22 cellular contexts compared by ENCODE assay signal in the genomic region with DNA sequence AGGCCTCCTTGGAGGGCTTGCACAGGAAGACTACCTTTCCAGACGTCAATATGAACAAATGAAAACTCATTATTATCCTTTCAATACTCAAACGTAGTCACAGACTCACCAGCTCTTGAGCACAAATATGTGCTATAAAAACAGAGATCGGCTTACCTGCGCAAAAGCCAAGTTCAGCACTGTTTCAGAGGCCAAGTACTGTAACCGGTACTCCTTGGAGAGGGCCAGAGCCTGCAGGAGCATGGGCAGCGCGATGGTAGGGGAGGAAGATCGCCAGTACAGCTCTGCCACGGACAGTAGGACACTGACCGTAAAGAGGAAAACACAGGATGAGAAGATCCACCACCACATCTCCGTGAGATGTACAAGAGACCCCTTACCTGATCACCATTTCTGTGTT. TPM values are rescaled to one million over a fixed set of nuclear protein-coding genes. Genes with fewer than 3 reads are reported as not detected.
DNase-seq lines count a peak whose midpoint lies in the region; ATAC-seq and TF ChIP-seq lines count a peak whose summit lies in the region.
"Had no signal": no experiment of that assay in that cellular context is flagged by ENCODE, and none has a peak within 500 bp of the region (broad histone marks: within the 10 kb centered on the region; RNA-seq: fewer than 3 reads in every experiment).

No MANE protein-coding gene starts in this region.

- BruUV-seq in Calu3 (replicated peaks; lab: Mats Ljungman, UMichigan) = no TSS peak

- peak in 1 of 2 donors; percentile 19 for TF ChIP-seq POLR2A in thyroid gland (IDR thresholded peaks at IDR 0.05)

- peak overlapping the region; percentile 14 for H3K27ac Mint-ChIP-seq in activated CD8-positive, alpha-beta memory T cell treated with anti-CD3 and anti-CD28 coated beads, Interleukin-2, amount 10 ng/mL, durations not matched to agents 7 days and 5 days
- H3K27ac Mint-ChIP-seq in nephron progenitor cell (peak overlapping the region; percentile 87), Calu3 (ENCODE audit: unreplicated experiment) (no peak overlapping the region)
- peak overlapping the region in 1 of 2 donors; percentile 15 for H3K27ac Mint-ChIP-seq in effector memory CD8-positive, alpha-beta T cell

- H3K4me1 ChIP-seq in thyroid gland = peaks cover 5 to 11% of the 10 kb centered on the region in 2 donors

- no peaks in the 10 kb centered on the region for H3K27me3 Mint-ChIP-seq in activated CD8-positive, alpha-beta memory T cell treated with anti-CD3 and anti-CD28 coated beads, Interleukin-2, amount 10 ng/mL, durations not matched to agents 7 days and 5 days
- no peaks in the 10 kb centered on the region for H3K27me3 Mint-ChIP-seq in nephron progenitor cell (ENCODE audit: low read depth, poor library complexity)
- no peaks in the 10 kb centered on the region for H3K27me3 Mint-ChIP-seq in effector memory CD8-positive, alpha-beta T cell
- no peaks in the 10 kb centered on the region for H3K27me3 Mint-ChIP-seq in Calu3 (ENCODE audit: unreplicated experiment)
- H3K27me3 Mint-ChIP-seq: CD8-positive, alpha-beta memory T cell had no signal

- intact Hi-C loops in thyroid gland (cut with DNase I) = no loop called here
- intact Hi-C loops in Calu3 (cut with micrococcal nuclease; ENCODE audit: unreplicated experiment) = no loop called here

- no peaks in the 10 kb centered on the region for H3K27me3 ChIP-seq in thyroid gland

- peak overlapping the region; percentile 36 to 67 (median 63) for H3K27ac ChIP-seq in thyroid gland
- H3K27ac ChIP-seq: KMS-11, PC-9 had no signal

- TF ChIP-seq CTCF in nephron progenitor cell (IDR thresholded peaks at IDR 0.05) (no peak), thyroid gland (IDR thresholded peaks at IDR 0.05) (no peak), Calu3 (IDR thresholded peaks at IDR 0.05; ENCODE audit: unreplicated experiment) (no peak)

- peaks cover 48% of the 10 kb centered on the region for H3K36me3 Mint-ChIP-seq in activated CD8-positive, alpha-beta memory T cell treated with anti-CD3 and anti-CD28 coated beads, Interleukin-2, amount 10 ng/mL, durations not matched to agents 7 days and 5 days
- H3K36me3 Mint-ChIP-seq in nephron progenitor cell (ENCODE audit: low read depth) = peaks cover 62% of the 10 kb centered on the region
- H3K36me3 Mint-ChIP-seq in effector memory CD8-positive, alpha-beta T cell (ENCODE audit: insufficient read depth) = peaks cover 69% of the 10 kb centered on the region
- peaks cover 41% of the 10 kb centered on the region for H3K36me3 Mint-ChIP-seq in Calu3 (ENCODE audit: insufficient read depth, unreplicated experiment)

- ATAC-seq in activated CD8-positive, alpha-beta memory T cell treated with anti-CD3 and anti-CD28 coated beads, Interleukin-2, amount 10 ng/mL, durations not matched to agents 7 days and 5 days = no peak
- ATAC-seq in effector memory CD8-positive, alpha-beta T cell (replicated peaks) = no peak
- ATAC-seq: HCT116 had no signal

- no peak overlapping the region for H3K4me3 ChIP-seq in thyroid gland (replicated peaks in 1 of 3)
- H3K4me3 ChIP-seq: PC-9 had no signal

- CTCF ChIA-PET in activated CD8-positive, alpha-beta memory T cell treated with anti-CD3 and anti-CD28 coated beads, Interleukin-2, amount 10 ng/mL, durations not matched to agents 7 days and 5 days (lab: Charles Lee) = interaction anchor here (0.8 to 1.5 kb wide), 3 partner anchors 16 to 20 kb away, joined by 3 to 4 read pairs (median 3); no protein-coding TSS in a partner anchor
- CTCF ChIA-PET in Calu3 (lab: Charles Lee) = interaction anchor here (0.7 kb wide), 1 partner anchor 57 kb away, joined by 7 read pairs; no protein-coding TSS in a partner anchor

- 31 to 54% methylated on average over 11 of the region's 11 CpGs for WGBS in thyroid gland, 2 donors

- H3K36me3 ChIP-seq in thyroid gland = peaks cover 0 to under 1% of the 10 kb centered on the region in 2 donors

- no peaks in the 10 kb centered on the region for H3K9me3 ChIP-seq in thyroid gland

- H3K4me3 Mint-ChIP-seq in activated CD8-positive, alpha-beta memory T cell treated with anti-CD3 and anti-CD28 coated beads, Interleukin-2, amount 10 ng/mL, durations not matched to agents 7 days and 5 days = no peak overlapping the region
- H3K4me3 Mint-ChIP-seq in nephron progenitor cell = no peak overlapping the region
- H3K4me3 Mint-ChIP-seq in effector memory CD8-positive, alpha-beta T cell = no peak overlapping the region
- H3K4me3 Mint-ChIP-seq in Calu3 (ENCODE audit: low read depth, unreplicated experiment) = no peak overlapping the region
- H3K4me3 Mint-ChIP-seq: CD8-positive, alpha-beta memory T cell had no signal

- no peak for DNase-seq in activated CD8-positive, alpha-beta memory T cell treated with anti-CD3 and anti-CD28 coated beads, Interleukin-2, amount 10 ng/mL, durations not matched to agents 7 days and 5 days
- DNase-seq in activated CD8-positive, alpha-beta memory T cell treated with anti-CD3 and anti-CD28 coated beads, Interleukin-2, amount 50 U/mL, for 48 hours = no peak
- DNase-seq in T1000 (lab: John Stamatoyannopoulos, UW) (peak; percentile 65), nephron progenitor cell (no peak), thyroid gland (peak; percentile 63 to 74), Calu3 (no peak)
- no peak for DNase-seq in effector memory CD8-positive, alpha-beta T cell
- DNase-seq: AML-193; C1 segment of cervical spinal cord; CD8-positive, alpha-beta memory T cell; EL; GF-D8; NCI-H1105; NCI-H146; NCI-H2029 treated with DMSO at 0.1 percent for 48 hours; NCI-H2171 treated with DMSO at 0.1 percent for 48 hours; NCI-H526; PC-9; RPMI8226; SHP77 had no signal

- H3K4me1 Mint-ChIP-seq in activated CD8-positive, alpha-beta memory T cell treated with anti-CD3 and anti-CD28 coated beads, Interleukin-2, amount 10 ng/mL, durations not matched to agents 7 days and 5 days = peaks cover 21% of the 10 kb centered on the region
- H3K4me1 Mint-ChIP-seq in nephron progenitor cell (no peaks in the 10 kb centered on the region), Calu3 (ENCODE audit: low read depth, unreplicated experiment) (no peaks in the 10 kb centered on the region)
- H3K4me1 Mint-ChIP-seq in effector memory CD8-positive, alpha-beta T cell (ENCODE audit: low read depth in 2 of 2) = peaks cover 3 to 17% of the 10 kb centered on the region in 2 donors

- H3K9me3 Mint-ChIP-seq in activated CD8-positive, alpha-beta memory T cell treated with anti-CD3 and anti-CD28 coated beads, Interleukin-2, amount 10 ng/mL, durations not matched to agents 7 days and 5 days (ENCODE audit: low read depth) = no peaks in the 10 kb centered on the region
- no peaks in the 10 kb centered on the region for H3K9me3 Mint-ChIP-seq in nephron progenitor cell
- no peaks in the 10 kb centered on the region for H3K9me3 Mint-ChIP-seq in effector memory CD8-positive, alpha-beta T cell
- H3K9me3 Mint-ChIP-seq in Calu3 (ENCODE audit: low read depth, unreplicated experiment) = no peaks in the 10 kb centered on the region
- H3K9me3 Mint-ChIP-seq: CD8-positive, alpha-beta memory T cell had no signal

RNA-seq across cellular contexts. Expression of gene CAMKK2, which starts 21.6 kb away (rescaled TPM):
- total RNA-seq in activated CD8-positive, alpha-beta memory T cell treated with anti-CD3 and anti-CD28 coated beads, Interleukin-2, amount 10 ng/mL, durations not matched to agents 7 days and 5 days = 10 to 100 TPM; 34.1 to 37.4 TPM
- 10 to 100 TPM; 34.1 to 38.4 (median 36.3) TPM for total RNA-seq in thyroid gland
- total RNA-seq in Calu3 (2022) = 34.0 and 35.7 TPM in 2 replicates

RNA-seq across cellular contexts. Expression of gene ANAPC5, which starts 34.1 kb away (rescaled TPM):
- 100 to 1,000 TPM; 138 to 157 TPM for total RNA-seq in activated CD8-positive, alpha-beta memory T cell treated with anti-CD3 and anti-CD28 coated beads, Interleukin-2, amount 10 ng/mL, durations not matched to agents 7 days and 5 days
- total RNA-seq in thyroid gland = 100 to 1,000 TPM; 114 to 161 (median 135) TPM
- total RNA-seq in Calu3 (2022) = 150 and 153 TPM in 2 replicates

Comparison
In these comparisons a context has a peak if more than half of its experiments do, and no peak if none do; other contexts are left out.
1. DNase-seq: peak in T1000 (single experiment) and thyroid gland (2 of 2); none in activated CD8-positive, alpha-beta memory T cell treated with anti-CD3 and anti-CD28 coated beads, Interleukin-2, amount 10 ng/mL, durations not matched to agents 7 days and 5 days (single experiment), activated CD8-positive, alpha-beta memory T cell treated with anti-CD3 and anti-CD28 coated beads, Interleukin-2, amount 50 U/mL, for 48 hours (single experiment), nephron progenitor cell (single experiment), effector memory CD8-positive, alpha-beta T cell (0 of 3) and Calu3 (single experiment).